Comparison of ENCODE assay signal across 12 cellular contexts in genomic region chr1:165114889-165115285, GRCh38.
"Had no signal": no experiment of that assay in that cellular context is flagged by ENCODE, and none has a peak within 500 bp of the region (broad histone marks: within the 10 kb centered on the region; RNA-seq: fewer than 3 reads in every experiment).

No MANE protein-coding gene starts in this region.

- H3K36me3 ChIP-seq: gastrocnemius medialis, pancreas, suprapubic skin, transverse colon had no signal

- ATAC-seq: gastrocnemius medialis; natural killer cell; stimulated activated naive CD8-positive, alpha-beta T cell treated with anti-CD3 and anti-CD28 coated beads, Interleukin-15, amount 100 ng/mL, for 72 hours had no signal

- H3K4me3 ChIP-seq: dorsolateral prefrontal cortex, gastrocnemius medialis, lung, pancreas, suprapubic skin, transverse colon had no signal

- H3K9me3 ChIP-seq: gastrocnemius medialis, pancreas, suprapubic skin, transverse colon had no signal

- H3K4me1 ChIP-seq: gastrocnemius medialis, pancreas, suprapubic skin, transverse colon had no signal

- FAIRE-seq: pancreas, small intestine had no signal

- H3K27ac ChIP-seq: dorsolateral prefrontal cortex, gastrocnemius medialis, pancreas, suprapubic skin, transverse colon had no signal

- DNase-seq: effector CD4-positive, alpha-beta T cell; gastrocnemius medialis; natural killer cell; occipital lobe; stimulated activated naive CD4-positive, alpha-beta T cell; stimulated activated naive CD8-positive, alpha-beta T cell treated with anti-CD3 and anti-CD28 coated beads, Interleukin-15, amount 100 ng/mL, for 72 hours had no signal
